8 cellular contexts compared by ENCODE assay signal in the genomic region with DNA sequence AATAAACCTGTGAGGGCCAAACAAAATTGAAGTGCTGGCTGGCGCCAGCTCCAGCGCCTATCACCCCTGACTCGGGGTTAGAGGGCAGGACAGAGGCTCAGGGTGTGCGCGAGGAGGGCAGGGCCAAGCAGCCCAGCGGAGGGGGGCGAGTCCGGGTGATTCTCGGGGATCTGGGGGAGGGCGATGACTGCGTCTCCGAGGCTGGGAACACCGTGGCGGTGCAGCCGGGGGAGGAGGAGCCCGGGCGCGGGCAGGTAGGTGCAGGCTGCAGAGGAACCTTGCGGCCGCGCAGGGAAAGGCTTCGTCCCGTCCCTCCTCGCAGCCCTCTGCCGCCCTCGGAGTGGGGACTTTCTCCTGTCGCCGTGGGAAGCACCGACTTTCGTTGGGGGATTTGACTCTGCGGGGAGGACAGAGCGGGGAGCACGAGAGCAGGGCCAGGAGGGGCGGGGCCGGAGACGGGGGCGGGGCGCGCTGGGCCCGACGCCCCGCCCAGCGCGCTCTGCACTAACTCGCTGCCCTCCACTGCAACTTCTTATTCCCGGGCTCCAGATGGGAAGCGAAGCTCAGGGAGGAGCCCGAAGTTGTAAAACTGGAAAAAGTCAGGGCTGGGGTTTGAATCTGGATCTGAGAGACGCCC. TPM values are rescaled to one million over a fixed set of nuclear protein-coding genes. Genes with fewer than 3 reads are reported as not detected.
A peak's percentile ranks its signal among the peaks of the same experiment; 100 is the strongest.
DNase-seq lines count a peak whose midpoint lies in the region; ATAC-seq, FAIRE-seq and TF ChIP-seq lines count a peak whose summit lies in the region.

No MANE protein-coding gene starts in this region.

- peak; percentile 56 for TF ChIP-seq POLR2A in K562 (conservative IDR thresholded peaks at IDR 0.05)

- no peaks in the 10 kb centered on the region for H4K20me1 ChIP-seq in K562 (replicated peaks; ENCODE audit: control insufficient read depth, insufficient read depth, low read length)

- H3K4me3 Mint-ChIP-seq in T-helper 2 cell treated with Interferon-gamma antibody and Interleukin-4, amounts not matched to agents 5 μg/mL and 100 μg/mL, for 36 hours: peak overlapping the region; percentile 76

- H3K79me2 ChIP-seq in K562 (ENCODE audit: control insufficient read depth, insufficient read depth, low read length): peaks cover 8% of the 10 kb centered on the region

- H3K36me3 ChIP-seq in K562 (ENCODE audit: control insufficient read depth, insufficient read depth, low read length): no peaks in the 10 kb centered on the region

- TF ChIP-seq RAD21 in K562 (CRISPR knock-in tag; conservative IDR thresholded peaks at IDR 0.05 in 1 of 2, IDR thresholded peaks at IDR 0.05 in 1 of 2): no peak

- H3K27me3 ChIP-seq in K562 (ENCODE audit: control insufficient read depth in 2 of 2, insufficient read depth in 2 of 2, low read length in 2 of 2): no peaks in the 10 kb centered on the region

- no peaks in the 10 kb centered on the region for H3K9me3 Mint-ChIP-seq in T-helper 2 cell treated with Interferon-gamma antibody and Interleukin-4, amounts not matched to agents 5 μg/mL and 100 μg/mL, for 36 hours

- H3K27ac ChIP-seq in K562 (ENCODE audit: extremely low read depth, low read depth, low read length): peak overlapping the region; percentile 67

- H3K9me3 ChIP-seq in K562 (replicated peaks; ENCODE audit: control insufficient read depth, insufficient read depth, low read depth, low read length) (no peaks in the 10 kb centered on the region), iPS-18c (ENCODE audit: control insufficient read depth, insufficient read depth, low read length) (no peaks in the 10 kb centered on the region)

- peak overlapping the region; percentile 94 for H2AFZ ChIP-seq in K562 (ENCODE audit: low read depth, low read length)

- in situ Hi-C loops in K562 (cut with MboI): no loop called here

- intact Hi-C loops in K562 (cut with micrococcal nuclease): loop anchor here (10.0 kb wide), 1 partner anchor 248 kb away; no protein-coding TSS in a partner anchor

- TF ChIP-seq EP300 in K562 (IDR thresholded peaks at IDR 0.05; ENCODE audit: low read length): no peak

- peak overlapping the region; percentile 80 for H3K4me2 ChIP-seq in K562 (ENCODE audit: insufficient read depth, low read length)

- 2% methylated on average over 33 of the region's 49 CpGs for WGBS in K562 (ENCODE audit: insufficient coverage, low coverage, missing lambda C conversion rate)

- peak; percentile 68 for ATAC-seq in K562

- H3K9ac ChIP-seq in K562 (ENCODE audit: insufficient read depth in 1 of 2, low read depth in 2 of 2, low read length in 2 of 2): peak overlapping the region; percentile 41 to 93; a peak in 3 of 4 replicates

- H3K9me1 ChIP-seq in K562 (ENCODE audit: control insufficient read depth, insufficient read depth, low read length): no peaks in the 10 kb centered on the region

- CTCF ChIA-PET in K562 (lab: Yijun Ruan, JAX; ENCODE audit: low intra/inter-chr PET ratio): no interaction called here

- POLR2A ChIA-PET in K562 (lab: Yijun Ruan, JAX): interaction anchor here (0.7 to 3.0 kb wide), 2 partner anchors 12 to 131 kb away, joined by 3 to 13 read pairs; partner anchors contain the start of gene LMAN2

- peak; percentile 58 for DNase-seq in DMS153 (lab: John Stamatoyannopoulos, UW)
- no peak for DNase-seq in DMS153 treated with DMSO at 0.1 percent for 48 hours (lab: John Stamatoyannopoulos, UW; ENCODE audit: unreplicated experiment)
- DNase-seq in HuH-7 (ENCODE audit: low spot score): peak; percentile 91
- DNase-seq in T-helper 2 cell treated with Interferon-gamma antibody and Interleukin-4, amounts not matched to agents 5 μg/mL and 100 μg/mL, for 36 hours (ENCODE audit: low spot score): peak; percentile 65
- peak; percentile 83 to 86 (median 85) for DNase-seq in K562 (ENCODE audit: extremely low read depth in 1 of 4, low spot score in 3 of 4)
- peak; percentile 41 to 59 for DNase-seq in stimulated activated CD4-positive, alpha-beta T cell treated with anti-CD3 and anti-CD28 coated beads, Interleukin-15, amount 100 ng/mL, for 48 hours (ENCODE audit: low read depth in 2 of 2)
- DNase-seq in RCC 7860 (ENCODE audit: low spot score): no peak

- TF ChIP-seq CTCF in K562 (IDR thresholded peaks at IDR 0.05 in 2 of 3, conservative IDR thresholded peaks at IDR 0.05 in 1 of 3; ENCODE audit: insufficient read depth in 2 of 3, low read depth in 1 of 3, low read length in 3 of 3): no peak

- no peaks in the 10 kb centered on the region for H3K27me3 Mint-ChIP-seq in T-helper 2 cell treated with Interferon-gamma antibody and Interleukin-4, amounts not matched to agents 5 μg/mL and 100 μg/mL, for 36 hours (ENCODE audit: low read depth)

- H3K4me1 ChIP-seq in K562 (replicated peaks in 1 of 2; ENCODE audit: control insufficient read depth in 2 of 2, insufficient read depth in 2 of 2, low read length in 2 of 2): peaks cover 45 to 76% of the 10 kb centered on the region in 2 experiments

- FAIRE-seq in K562 (lab: Jason Lieb, UNC): peak; percentile 78
- no peak for FAIRE-seq in RCC 7860 (lab: Jason Lieb, UNC)

- no TSS peak for BruUV-seq in K562 (replicated peaks; lab: Mats Ljungman, UMichigan)

- no peak overlapping the region for H3K27ac Mint-ChIP-seq in T-helper 2 cell treated with Interferon-gamma antibody and Interleukin-4, amounts not matched to agents 5 μg/mL and 100 μg/mL, for 36 hours

- peaks cover 44% of the 10 kb centered on the region for H3K36me3 Mint-ChIP-seq in T-helper 2 cell treated with Interferon-gamma antibody and Interleukin-4, amounts not matched to agents 5 μg/mL and 100 μg/mL, for 36 hours (ENCODE audit: low read depth)

- peaks cover 50% of the 10 kb centered on the region for H3K4me1 Mint-ChIP-seq in T-helper 2 cell treated with Interferon-gamma antibody and Interleukin-4, amounts not matched to agents 5 μg/mL and 100 μg/mL, for 36 hours (ENCODE audit: low read depth)

- H3K4me3 ChIP-seq in K562 (peak overlapping the region; percentile 45), iPS-18c (ENCODE audit: insufficient read depth, low read depth, low read length) (peak overlapping the region; percentile 72)

RNA-seq across cellular contexts. Expression of gene RGS14, which starts 5.3 kb away (rescaled TPM):
- 35.8 and 98.9 TPM in 2 replicates for total RNA-seq in K562 (2011; cell fraction: chromatin; rRNA removed; ENCODE audit: low replicate concordance)
- 87.6 and 104 TPM in 2 replicates for total RNA-seq in K562 (2011; cell fraction: nucleolus; rRNA removed)
- 52.4 and 57.0 TPM in 2 replicates for total RNA-seq in K562 (2011; cell fraction: nucleoplasm; rRNA removed)
- 63.1 and 86.1 TPM in 2 replicates for total RNA-seq in K562 (2014; rRNA removed)
- 6.3 and 10.5 TPM in 2 replicates for total RNA-seq in K562 (2014; rRNA removed; fragmentation: Illumina TruSeq; extraction: Trizol)
- 34.5 and 38.8 TPM in 2 replicates for total RNA-seq in K562 (2015; rRNA removed; fragmentation: Illumina TruSeq; extraction: Trizol)
- total RNA-seq in K562 (2021): 50.3 and 55.4 TPM in 2 replicates
- 21.2 and 40.8 TPM in 2 replicates for polyA plus RNA-seq in K562 (2011; rRNA removed)
- 54.2 and 98.9 TPM in 2 replicates for polyA plus RNA-seq in K562 (2011; cell fraction: cytosol; rRNA removed)
- polyA plus RNA-seq in K562 (2011; cell fraction: nucleus; rRNA removed): 174 and 232 TPM in 2 replicates
- polyA plus RNA-seq in K562 (2012): 40.9 and 53.0 TPM in 2 replicates
- polyA plus RNA-seq in K562 (2014; fragmentation: Illumina TruSeq; extraction: Trizol): 42.0 and 46.3 TPM in 2 replicates
- 1 to 10 TPM in 1 of 2 experiments, under 1 TPM in 1; 0.28 to 1.3 TPM for polyA plus RNA-seq in K562 (2014; fragmentation: Nextera tagmentation; extraction: Ambion mirVana)
- polyA plus RNA-seq in K562 (2014; rRNA removed): 75.9 and 101 TPM in 2 replicates
- 11.5 and 13.6 TPM in 2 replicates for polyA minus RNA-seq in K562 (2011; rRNA and poly(A)+ RNA removed)
- 20.3 and 24.8 TPM in 2 replicates for polyA minus RNA-seq in K562 (2011; cell fraction: cytosol; rRNA and poly(A)+ RNA removed)
- polyA minus RNA-seq in K562 (2011; cell fraction: nucleus; rRNA and poly(A)+ RNA removed): 49.7 and 64.5 TPM in 2 replicates

RNA-seq across cellular contexts. Expression of gene LMAN2, which starts 11.5 kb away (rescaled TPM):
- 108 and 260 TPM in 2 replicates for total RNA-seq in K562 (2011; cell fraction: chromatin; rRNA removed; ENCODE audit: low replicate concordance)
- 422 and 429 TPM in 2 replicates for total RNA-seq in K562 (2011; cell fraction: nucleolus; rRNA removed)
- total RNA-seq in K562 (2011; cell fraction: nucleoplasm; rRNA removed): 240 and 283 TPM in 2 replicates
- total RNA-seq in K562 (2014; rRNA removed): 200 and 216 TPM in 2 replicates
- 69.3 and 110 TPM in 2 replicates for total RNA-seq in K562 (2014; rRNA removed; fragmentation: Illumina TruSeq; extraction: Trizol)
- 179 and 196 TPM in 2 replicates for total RNA-seq in K562 (2015; rRNA removed; fragmentation: Illumina TruSeq; extraction: Trizol)
- 130 and 136 TPM in 2 replicates for total RNA-seq in K562 (2021)
- polyA plus RNA-seq in K562 (2011; rRNA removed): 119 and 150 TPM in 2 replicates
- polyA plus RNA-seq in K562 (2011; cell fraction: cytosol; rRNA removed): 299 and 407 TPM in 2 replicates
- polyA plus RNA-seq in K562 (2011; cell fraction: nucleus; rRNA removed): 207 and 224 TPM in 2 replicates
- 176 and 216 TPM in 2 replicates for polyA plus RNA-seq in K562 (2012)
- polyA plus RNA-seq in K562 (2014; fragmentation: Illumina TruSeq; extraction: Trizol): 241 and 254 TPM in 2 replicates
- polyA plus RNA-seq in K562 (2014; fragmentation: Nextera tagmentation; extraction: Ambion mirVana): 1 to 10 TPM; 2.7 to 8.5 TPM
- 196 and 235 TPM in 2 replicates for polyA plus RNA-seq in K562 (2014; rRNA removed)
- polyA minus RNA-seq in K562 (2011; rRNA and poly(A)+ RNA removed): 113 and 151 TPM in 2 replicates
- polyA minus RNA-seq in K562 (2011; cell fraction: cytosol; rRNA and poly(A)+ RNA removed): 150 and 163 TPM in 2 replicates
- 76.1 and 108 TPM in 2 replicates for polyA minus RNA-seq in K562 (2011; cell fraction: nucleus; rRNA and poly(A)+ RNA removed)

RNA-seq across cellular contexts. Expression of gene SLC34A1, which starts 21.2 kb away (rescaled TPM):
- total RNA-seq in K562 (2011; cell fraction: chromatin; rRNA removed; ENCODE audit: low replicate concordance): 0.09 TPM in 1 of 2 replicates, not detected in the other
- total RNA-seq in K562 (2011; cell fraction: nucleolus; rRNA removed): not detected in 2 replicates
- not detected in 2 replicates for total RNA-seq in K562 (2011; cell fraction: nucleoplasm; rRNA removed)
- total RNA-seq in K562 (2014; rRNA removed) (not detected in 2 replicates), K562 (2014; rRNA removed; fragmentation: Illumina TruSeq; extraction: Trizol) (not detected in 2 replicates), K562 (2015; rRNA removed; fragmentation: Illumina TruSeq; extraction: Trizol) (not detected in 2 replicates), K562 (2021) (not detected in 2 replicates)
- polyA plus RNA-seq in K562 (2011; rRNA removed) (not detected in 2 replicates), K562 (2014; fragmentation: Illumina TruSeq; extraction: Trizol) (not detected in 2 replicates), K562 (2014; fragmentation: Nextera tagmentation; extraction: Ambion mirVana) (not detected), K562 (2014; rRNA removed) (not detected in 2 replicates)
- not detected in 2 replicates for polyA plus RNA-seq in K562 (2011; cell fraction: cytosol; rRNA removed)
- not detected in 2 replicates for polyA plus RNA-seq in K562 (2011; cell fraction: nucleus; rRNA removed)
- polyA plus RNA-seq in K562 (2012): not detected in 2 replicates
- not detected in 2 replicates for polyA minus RNA-seq in K562 (2011; rRNA and poly(A)+ RNA removed)
- not detected in 2 replicates for polyA minus RNA-seq in K562 (2011; cell fraction: cytosol; rRNA and poly(A)+ RNA removed)
- polyA minus RNA-seq in K562 (2011; cell fraction: nucleus; rRNA and poly(A)+ RNA removed): not detected in 2 replicates

RNA-seq across cellular contexts. Expression of gene PFN3, which starts 37.5 kb away (rescaled TPM):
- not detected in 2 replicates for total RNA-seq in K562 (2011; cell fraction: chromatin; rRNA removed; ENCODE audit: low replicate concordance)
- not detected in 2 replicates for total RNA-seq in K562 (2011; cell fraction: nucleolus; rRNA removed)
- total RNA-seq in K562 (2011; cell fraction: nucleoplasm; rRNA removed): not detected in 2 replicates
- not detected in 2 replicates for total RNA-seq in K562 (2014; rRNA removed)
- not detected in 2 replicates for total RNA-seq in K562 (2014; rRNA removed; fragmentation: Illumina TruSeq; extraction: Trizol)
- not detected in 2 replicates for total RNA-seq in K562 (2015; rRNA removed; fragmentation: Illumina TruSeq; extraction: Trizol)
- not detected in 2 replicates for total RNA-seq in K562 (2021)
- not detected in 2 replicates for polyA plus RNA-seq in K562 (2011; rRNA removed)
- polyA plus RNA-seq in K562 (2011; cell fraction: cytosol; rRNA removed): not detected in 2 replicates
- polyA plus RNA-seq in K562 (2011; cell fraction: nucleus; rRNA removed): not detected in 2 replicates
- polyA plus RNA-seq in K562 (2012): not detected in 2 replicates
- not detected in 2 replicates for polyA plus RNA-seq in K562 (2014; fragmentation: Illumina TruSeq; extraction: Trizol)
- polyA plus RNA-seq in K562 (2014; fragmentation: Nextera tagmentation; extraction: Ambion mirVana): not detected
- not detected in 2 replicates for polyA plus RNA-seq in K562 (2014; rRNA removed)
- not detected in 2 replicates for polyA minus RNA-seq in K562 (2011; rRNA and poly(A)+ RNA removed)
- not detected in 2 replicates for polyA minus RNA-seq in K562 (2011; cell fraction: cytosol; rRNA and poly(A)+ RNA removed)
- polyA minus RNA-seq in K562 (2011; cell fraction: nucleus; rRNA and poly(A)+ RNA removed): 0.67 TPM in 1 of 2 replicates, not detected in the other

RNA-seq across cellular contexts. Expression of gene F12, which starts 46.4 kb away (rescaled TPM):
- total RNA-seq in K562 (2011; cell fraction: chromatin; rRNA removed; ENCODE audit: low replicate concordance): 2.4 and 7.8 TPM in 2 replicates
- 12.2 and 13.2 TPM in 2 replicates for total RNA-seq in K562 (2011; cell fraction: nucleolus; rRNA removed)
- 5.8 and 6.0 TPM in 2 replicates for total RNA-seq in K562 (2011; cell fraction: nucleoplasm; rRNA removed)
- total RNA-seq in K562 (2014; rRNA removed) (13.8 and 23.9 TPM in 2 replicates), K562 (2014; rRNA removed; fragmentation: Illumina TruSeq; extraction: Trizol) (0.80 and 1.1 TPM in 2 replicates), K562 (2015; rRNA removed; fragmentation: Illumina TruSeq; extraction: Trizol) (3.6 and 4.7 TPM in 2 replicates), K562 (2021) (18.3 and 22.6 TPM in 2 replicates)
- polyA plus RNA-seq in K562 (2011; rRNA removed) (6.1 and 9.7 TPM in 2 replicates), K562 (2014; fragmentation: Illumina TruSeq; extraction: Trizol) (0.59 and 2.7 TPM in 2 replicates), K562 (2014; fragmentation: Nextera tagmentation; extraction: Ambion mirVana) (1 to 10 TPM in 1 of 2 experiments, under 1 TPM in 1; 0.91 to 1.3 TPM), K562 (2014; rRNA removed) (14.3 and 14.9 TPM in 2 replicates)
- 11.4 and 33.1 TPM in 2 replicates for polyA plus RNA-seq in K562 (2011; cell fraction: cytosol; rRNA removed)
- 19.4 and 31.1 TPM in 2 replicates for polyA plus RNA-seq in K562 (2011; cell fraction: nucleus; rRNA removed)
- polyA plus RNA-seq in K562 (2012): 15.5 and 16.0 TPM in 2 replicates
- 0.63 and 1.6 TPM in 2 replicates for polyA minus RNA-seq in K562 (2011; rRNA and poly(A)+ RNA removed)
- polyA minus RNA-seq in K562 (2011; cell fraction: cytosol; rRNA and poly(A)+ RNA removed): 8.3 and 17.7 TPM in 2 replicates
- 3.9 and 6.0 TPM in 2 replicates for polyA minus RNA-seq in K562 (2011; cell fraction: nucleus; rRNA and poly(A)+ RNA removed)

Comparison
In these comparisons a context has a peak if more than half of its experiments do, and no peak if none do; other contexts are left out.
1. DNase-seq: peak in DMS153 (single experiment), HuH-7 (single experiment), T-helper 2 cell treated with Interferon-gamma antibody and Interleukin-4, amounts not matched to agents 5 μg/mL and 100 μg/mL, for 36 hours (single experiment), K562 (4 of 4) and stimulated activated CD4-positive, alpha-beta T cell treated with anti-CD3 and anti-CD28 coated beads, Interleukin-15, amount 100 ng/mL, for 48 hours (2 of 2); none in DMS153 treated with DMSO at 0.1 percent for 48 hours (single experiment) and RCC 7860 (single experiment).